In genomic region chr9:18459958-18460584, GRCh38 we compare ENCODE assay signal across 15 cellular contexts. TPM values are rescaled to one million over a fixed set of nuclear protein-coding genes. Genes with fewer than 3 reads are reported as not detected.
DNase-seq lines count a peak whose midpoint lies in the region; ATAC-seq and TF ChIP-seq lines count a peak whose summit lies in the region.
"Had no signal": no experiment of that assay in that cellular context is flagged by ENCODE, and none has a peak within 500 bp of the region (broad histone marks: within the 10 kb centered on the region; RNA-seq: fewer than 3 reads in every experiment).

No MANE protein-coding gene starts in this region.

- TF ChIP-seq RAD21 in SK-N-SH (IDR thresholded peaks at IDR 0.05; ENCODE audit: low read length) = no peak

- no peaks in the 10 kb centered on the region for H3K9me2 ChIP-seq in GM23248 (ENCODE audit: insufficient read depth)
- H3K9me2 ChIP-seq in SK-N-SH = peaks cover 1% of the 10 kb centered on the region; the same call in 1 of the 2 replicates

- POLR2A ChIA-PET in SK-N-SH (lab: Yijun Ruan, JAX) = no interaction called here

- in situ Hi-C loops in GM23248 (cut with MboI) = no loop called here

- TF ChIP-seq EP300 in SK-N-SH (IDR thresholded peaks at IDR 0.05; ENCODE audit: borderline replicate concordance in 1 of 2, low read depth in 1 of 2, low read length in 1 of 2) = peak in 1 of 2 experiments; percentile 54; a peak in 1 of 4 replicates

- no peak for TF ChIP-seq CTCF in SK-N-SH (IDR thresholded peaks at IDR 0.05)

- H2AFZ ChIP-seq in GM23248 = peak overlapping the region; percentile 65
- H2AFZ ChIP-seq in SK-N-SH (ENCODE audit: low read depth) = peak overlapping the region; percentile 40; the same call in 1 of the 2 replicates

- H3K79me2 ChIP-seq in GM23248 (ENCODE audit: insufficient read depth) = no peaks in the 10 kb centered on the region
- no peaks in the 10 kb centered on the region for H3K79me2 ChIP-seq in SK-N-SH (ENCODE audit: insufficient read depth)

- peak; percentile 96 for DNase-seq in GM23248
- no peak for DNase-seq in SK-N-SH
- DNase-seq in fibroblast of peridontal ligament (ENCODE audit: extremely low read depth) = peak; percentile 94
- DNase-seq in skeletal muscle cell (ENCODE audit: low read depth) = peak; percentile 87
- no peak for DNase-seq in anterior cingulate cortex (lab: John Stamatoyannopoulos, UW)
- no peak for DNase-seq in KG1 (lab: John Stamatoyannopoulos, UW)
- DNase-seq: activated CD4-positive, alpha-beta memory T cell treated with anti-CD3 and anti-CD28 coated beads for 36 hours; activated gamma-delta T cell treated with Interleukin-2 at 50 U/mL for 16 hours; CD8-positive, alpha-beta T cell; NCI-H187 treated with DMSO at 0.1 percent for 48 hours; stimulated activated CD4-positive, alpha-beta T cell treated with anti-CD3 and anti-CD28 coated beads, Interleukin-2, amount 100 ng/mL, for 48 hours; stimulated activated naive CD8-positive, alpha-beta T cell treated with anti-CD3 and anti-CD28 coated beads, Interleukin-15, amount 100 ng/mL, for 72 hours; T-helper 17 cell had no signal

- H3K36me3 ChIP-seq in GM23248 (ENCODE audit: low read depth) (no peaks in the 10 kb centered on the region), SK-N-SH (replicated peaks in 1 of 2; ENCODE audit: control insufficient read depth in 1 of 2, insufficient read depth in 2 of 2, low read length in 1 of 2) (no peaks in the 10 kb centered on the region)

- H3K27ac ChIP-seq in GM23248 = peak overlapping the region; percentile 85
- peak overlapping the region; percentile 53 to 59; a peak in 3 of 4 replicates for H3K27ac ChIP-seq in SK-N-SH (ENCODE audit: low read depth in 2 of 2, low read length in 1 of 2)

- H3K4me3 ChIP-seq in GM23248 (peak overlapping the region; percentile 60), SK-N-SH (ENCODE audit: low read depth in 2 of 2, low read length in 1 of 2) (no peak overlapping the region), skeletal muscle cell (ENCODE audit: low read depth, low read length) (no peak overlapping the region)

- CTCF ChIA-PET in SK-N-SH (lab: Yijun Ruan, JAX) = interaction anchor here (6.1 kb wide), 1 partner anchor 17 kb away, joined by 54 read pairs; no protein-coding TSS in a partner anchor

- no peaks in the 10 kb centered on the region for H3K27me3 ChIP-seq in GM23248 (replicated peaks; ENCODE audit: insufficient read depth)
- no peaks in the 10 kb centered on the region for H3K27me3 ChIP-seq in SK-N-SH (ENCODE audit: insufficient read depth)

- WGBS in GM23248 (ENCODE audit: low coverage in 1 of 2, low lambda C conversion rate in 2 of 2, missing lambda C conversion rate in 2 of 2), 2 experiments = 1 to 2% methylated on average over 7 of the region's 7 CpGs
- 58% methylated on average over 7 of the region's 7 CpGs for WGBS in SK-N-SH (ENCODE audit: low lambda C conversion rate)

- ATAC-seq in GM18498 (IDR thresholded peaks at IDR 0.05; ENCODE audit: unreplicated experiment) (no peak), HG03354 (IDR thresholded peaks at IDR 0.05; ENCODE audit: poor library complexity, severe bottlenecking, unreplicated experiment) (no peak)
- ATAC-seq: CD8-positive, alpha-beta T cell; stimulated activated naive CD8-positive, alpha-beta T cell treated with anti-CD3 and anti-CD28 coated beads, Interleukin-15, amount 100 ng/mL, for 72 hours; T-helper 17 cell had no signal

- no peaks in the 10 kb centered on the region for H3K9me3 ChIP-seq in GM23248 (ENCODE audit: low read depth)
- H3K9me3 ChIP-seq in SK-N-SH = no peaks in the 10 kb centered on the region

- H4K20me1 ChIP-seq in GM23248 (ENCODE audit: insufficient read depth) = no peaks in the 10 kb centered on the region
- no peaks in the 10 kb centered on the region for H4K20me1 ChIP-seq in SK-N-SH (ENCODE audit: insufficient read depth)

- peaks cover 39% of the 10 kb centered on the region for H3F3A ChIP-seq in GM23248 (ENCODE audit: insufficient read depth)
- peaks cover 24% of the 10 kb centered on the region for H3F3A ChIP-seq in SK-N-SH (replicated peaks; ENCODE audit: insufficient read depth)

- H3K4me1 ChIP-seq in GM23248 (ENCODE audit: insufficient read depth) (peaks cover 48% of the 10 kb centered on the region), SK-N-SH (ENCODE audit: control insufficient read depth in 1 of 2, insufficient read depth in 2 of 2, low read depth in 1 of 2, low read length in 1 of 2) (peaks cover 0 to 4% of the 10 kb centered on the region in 2 experiments; a peak in 2 of 4 replicates)

- peak overlapping the region; percentile 85 for H3K4me2 ChIP-seq in GM23248 (ENCODE audit: unreplicated experiment)
- no peak overlapping the region for H3K4me2 ChIP-seq in SK-N-SH

- peak overlapping the region; percentile 70 for H3K9ac ChIP-seq in GM23248
- no peak overlapping the region for H3K9ac ChIP-seq in SK-N-SH

TF ChIP-seq in SK-N-SH, 30 proteins besides CTCF, POLR2A, EP300 and RAD21:
- peak; percentile 51 for TF ChIP-seq JUND (IDR thresholded peaks at IDR 0.05)
- 0 out of 2 replicates have a peak, but pooled peaks have one; percentile 29 for TF ChIP-seq TEAD4 (IDR thresholded peaks at IDR 0.05; ENCODE audit: borderline replicate concordance, insufficient read depth)
- no peak for TF ChIP-seq SMC3 (IDR thresholded peaks at IDR 0.05; ENCODE audit: low read depth, low read length)
- peak; percentile 15 for TF ChIP-seq PBX3 (IDR thresholded peaks at IDR 0.05)
- peak; percentile 59; the same call in 1 of the 2 replicates for TF ChIP-seq FOSL2 (IDR thresholded peaks at IDR 0.05; ENCODE audit: borderline replicate concordance, low read depth)
- TF ChIP-seq MAX (IDR thresholded peaks at IDR 0.05; ENCODE audit: low read depth) = peak; percentile 28; the same call in 1 of the 2 replicates
- no peak for TF ChIP-seq ELF1 (IDR thresholded peaks at IDR 0.05)
- TF ChIP-seq TCF12 (IDR thresholded peaks at IDR 0.05) = peak; percentile 46
- no peak for TF ChIP-seq EZH2phosphoT487 (IDR thresholded peaks at IDR 0.05; ENCODE audit: borderline replicate concordance, low read depth)
- TF ChIP-seq SIN3A (IDR thresholded peaks at IDR 0.05; ENCODE audit: borderline replicate concordance, low read depth, low read length) = no peak
- TF ChIP-seq USF1 (IDR thresholded peaks at IDR 0.05; ENCODE audit: borderline replicate concordance, low read depth) = 0 out of 2 replicates have a peak, but pooled peaks have one; percentile 20
- TF ChIP-seq NFIC (IDR thresholded peaks at IDR 0.05; ENCODE audit: borderline replicate concordance) = peak; percentile 70

RNA-seq across cellular contexts. Expression of gene ADAMTSL1, which starts 13.9 kb away (rescaled TPM):
- 255 and 273 TPM in 2 replicates for total RNA-seq in GM23248 (2014; rRNA removed; shearing (Covaris generic))
- polyA plus RNA-seq in GM23248 (2016; fragmentation: Nextera tagmentation; extraction: Ambion mirVana) = 77.0 and 77.5 TPM in 2 replicates
- polyA plus RNA-seq in SK-N-SH (2012; rRNA removed) = 114 and 163 TPM in 2 replicates
- 59.3 and 94.0 TPM in 2 replicates for polyA plus RNA-seq in SK-N-SH (2012; cell fraction: cytosol; rRNA removed)
- polyA plus RNA-seq in SK-N-SH (2012; cell fraction: nucleus; rRNA removed) = 215 and 304 TPM in 2 replicates
- total RNA-seq: activated CD4-positive, alpha-beta memory T cell treated with anti-CD3 and anti-CD28 coated beads for 36 hours; CD8-positive, alpha-beta T cell; T-helper 17 cell had no signal

Comparison
In these comparisons a context has a peak if more than half of its experiments do, and no peak if none do; other contexts are left out.
1. DNase-seq: peak in GM23248 (single experiment), fibroblast of peridontal ligament (single experiment) and skeletal muscle cell (single experiment); none in SK-N-SH (single experiment), anterior cingulate cortex (0 of 58) and KG1 (single experiment).